ENCODE assay signal across 9 cellular contexts in the genomic region with DNA sequence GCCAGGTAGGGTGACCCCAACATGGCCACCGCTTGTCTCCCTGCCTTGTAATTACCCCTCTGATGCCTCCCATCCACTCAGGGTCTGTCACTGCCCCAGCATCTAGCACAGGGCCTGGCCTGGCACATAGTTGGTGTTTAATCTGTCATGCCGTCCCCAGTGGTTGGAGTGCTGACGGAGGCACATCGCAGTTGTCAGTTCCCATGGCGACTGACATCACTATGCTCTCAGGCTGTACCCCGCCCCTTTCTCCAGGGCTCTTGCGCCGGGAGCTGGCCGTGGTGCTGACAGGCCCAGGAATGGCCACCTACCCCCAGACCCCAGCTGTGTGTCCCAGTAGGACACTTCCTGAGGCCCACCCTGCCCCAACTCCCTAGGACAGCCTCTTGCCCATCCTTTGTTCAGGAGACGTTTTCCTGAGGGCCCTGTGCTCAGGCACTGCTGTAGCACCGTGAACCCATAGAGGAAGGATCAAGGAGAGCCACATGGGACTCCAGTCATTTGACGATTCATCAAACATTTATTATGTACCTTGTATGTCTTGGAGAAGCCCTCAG. TPM values are rescaled to one million over a fixed set of nuclear protein-coding genes. Genes with fewer than 3 reads are reported as not detected.
A peak's percentile ranks its signal among the peaks of the same experiment; 100 is the strongest.
DNase-seq lines count a peak whose midpoint lies in the region; ATAC-seq and TF ChIP-seq lines count a peak whose summit lies in the region.
"Had no signal": no experiment of that assay in that cellular context is flagged by ENCODE, and none has a peak within 500 bp of the region (broad histone marks: within the 10 kb centered on the region; RNA-seq: fewer than 3 reads in every experiment).

No MANE protein-coding gene starts in this region.

- no peak overlapping the region for H3K27ac Mint-ChIP-seq in memory B cell
- H3K27ac Mint-ChIP-seq: T-helper 1 cell treated with Interleukin-12 subunit alpha and Interleukin-12 subunit beta and Interleukin-4 antibody, amounts not matched to agents 30 μg/mL and 1 μg/mL, for 36 hours had no signal

- H3K4me3 Mint-ChIP-seq in memory B cell: no peak overlapping the region
- H3K4me3 Mint-ChIP-seq: T-helper 1 cell treated with Interleukin-12 subunit alpha and Interleukin-12 subunit beta and Interleukin-4 antibody, amounts not matched to agents 30 μg/mL and 1 μg/mL, for 36 hours had no signal

- DNase-seq in AG08395 (ENCODE audit: low spot score): peak; percentile 57
- peak; percentile 45 for DNase-seq in Jurkat, Clone E6-1 (ENCODE audit: low read depth, low spot score)
- DNase-seq in cardiac fibroblast (ENCODE audit: low read depth in 2 of 2): peak; percentile 57 to 68
- no peak for DNase-seq in memory B cell (ENCODE audit: low spot score in 2 of 2)
- DNase-seq in COLO668 (lab: John Stamatoyannopoulos, UW; ENCODE audit: unreplicated experiment): no peak
- DNase-seq in stimulated activated CD4-positive, alpha-beta T cell treated with anti-CD3 and anti-CD28 coated beads, Interleukin-4, amount 100 ng/mL, for 24 hours: no peak

- H3K9me3 Mint-ChIP-seq in memory B cell: no peaks in the 10 kb centered on the region
- H3K9me3 Mint-ChIP-seq: T-helper 1 cell treated with Interleukin-12 subunit alpha and Interleukin-12 subunit beta and Interleukin-4 antibody, amounts not matched to agents 30 μg/mL and 1 μg/mL, for 36 hours had no signal

- no peak for TF ChIP-seq CTCF in cardiac fibroblast (IDR thresholded peaks at IDR 0.05; ENCODE audit: low read depth, low read length)

- H3K4me3 ChIP-seq in Jurkat, Clone E6-1 (ENCODE audit: low read length): no peak overlapping the region
- H3K4me3 ChIP-seq in cardiac fibroblast (replicated peaks in 1 of 2; ENCODE audit: low read depth in 2 of 2, low read length in 2 of 2): no peak overlapping the region

- H3K27me3 Mint-ChIP-seq in memory B cell: peaks cover 22% of the 10 kb centered on the region

- no peaks in the 10 kb centered on the region for H3K36me3 Mint-ChIP-seq in memory B cell

- ATAC-seq in memory B cell (ENCODE audit: low read depth): peak; percentile 63
- ATAC-seq in HG03097 (IDR thresholded peaks at IDR 0.05; ENCODE audit: low FRiP score, unreplicated experiment): no peak
- no peak for ATAC-seq in HG02571 (IDR thresholded peaks at IDR 0.05; ENCODE audit: unreplicated experiment)

- no peaks in the 10 kb centered on the region for H3K4me1 Mint-ChIP-seq in memory B cell

RNA-seq across cellular contexts. Expression of a gene that starts 23.0 kb away (rescaled TPM):
- polyA plus RNA-seq in Jurkat, Clone E6-1 (2012; ENCODE audit: insufficient read depth, insufficient read length): 3.4 TPM

Comparison
In these comparisons a context has a peak if more than half of its experiments do, and no peak if none do; other contexts are left out.
1. DNase-seq: peak in AG08395 (single experiment), Jurkat, Clone E6-1 (single experiment) and cardiac fibroblast (2 of 2); none in memory B cell (0 of 2), COLO668 (single experiment) and stimulated activated CD4-positive, alpha-beta T cell treated with anti-CD3 and anti-CD28 coated beads, Interleukin-4, amount 100 ng/mL, for 24 hours (single experiment).